8 cellular contexts compared by ENCODE assay signal in the genomic region with DNA sequence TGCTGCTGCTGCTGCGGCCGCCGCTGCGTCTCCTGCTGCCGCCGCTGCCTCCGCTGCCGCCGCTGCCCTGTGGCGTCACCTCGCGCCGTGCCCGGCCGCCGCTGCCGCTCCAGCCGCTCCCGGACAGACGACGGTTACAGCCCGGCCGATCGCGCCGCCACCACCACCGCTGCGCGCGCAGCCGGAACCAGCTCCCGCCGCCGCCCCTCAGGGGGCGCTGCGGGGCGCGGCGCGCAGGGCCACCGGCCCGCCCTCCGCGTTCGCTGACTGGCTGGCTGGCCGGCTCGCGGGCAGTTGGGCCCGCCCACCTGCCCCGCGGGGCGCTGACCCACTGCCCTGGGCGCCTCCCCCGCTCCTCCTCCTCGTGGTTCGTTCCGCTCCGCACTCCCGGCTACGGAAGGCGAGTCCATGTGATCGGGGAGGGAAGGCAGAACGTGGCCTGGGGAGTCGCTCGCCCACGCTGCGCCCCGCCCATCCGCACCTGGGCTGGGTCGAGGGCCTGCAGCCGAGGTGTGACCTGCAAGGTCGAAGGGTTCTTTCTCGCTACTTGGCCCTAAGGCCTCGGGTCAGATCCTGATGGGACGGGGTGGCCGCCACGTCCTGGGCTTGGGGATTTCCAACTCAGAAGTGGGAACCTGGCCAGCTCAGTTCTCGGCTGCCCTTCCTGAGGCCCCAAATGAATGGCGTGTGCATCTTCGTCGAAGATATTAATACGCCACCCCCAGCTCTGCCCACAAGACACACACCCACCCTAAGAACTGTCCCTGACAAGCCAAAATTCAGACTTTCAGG. TPM values are rescaled to one million over a fixed set of nuclear protein-coding genes. Genes with fewer than 3 reads are reported as not detected.
DNase-seq lines count a peak whose midpoint lies in the region; TF ChIP-seq lines count a peak whose summit lies in the region.

A gene (minus strand): TSS at position 185 of the 792 bp plus-strand sequence. CDS start 19,303 bp downstream, outside the sequence.

- H3K27me3 ChIP-seq in endodermal cell (ENCODE audit: control insufficient read depth, insufficient read depth, low read length, poor library complexity, severe bottlenecking) = no peaks in the 10 kb centered on the region

- DNase-seq in Calu3 = peak; percentile 97
- peak; percentile 98 for DNase-seq in GM20000 (ENCODE audit: low spot score)
- DNase-seq in HT1080 (ENCODE audit: low read depth) = peak; percentile 90
- peak; percentile 94 for DNase-seq in NOMO-1 treated with DMSO at 0.1 percent for 48 hours (lab: John Stamatoyannopoulos, UW; ENCODE audit: unreplicated experiment)
- DNase-seq in activated CD8-positive, alpha-beta memory T cell treated with anti-CD3 and anti-CD28 coated beads, Interleukin-2, amount 50 U/mL, for 24 hours (ENCODE audit: extremely low read depth) = peak; percentile 63
- peak; percentile 99 for DNase-seq in endodermal cell
- DNase-seq in mesenteric fat pad (ENCODE audit: low spot score) = peak; percentile 98
- DNase-seq in stimulated activated CD8-positive, alpha-beta memory T cell treated with anti-CD3 and anti-CD28 coated beads, Interleukin-15, amount 100 ng/mL, for 24 hours (ENCODE audit: low read depth) = peak; percentile 81

- intact Hi-C loops in Calu3 (cut with micrococcal nuclease; ENCODE audit: unreplicated experiment) = loop anchor here (2.0 to 10.0 kb wide), 2 partner anchors 14 to 364 kb away; a partner anchor contains a TSS

- peaks cover 63% of the 10 kb centered on the region for H3K36me3 Mint-ChIP-seq in Calu3 (ENCODE audit: insufficient read depth, unreplicated experiment)
- H3K36me3 Mint-ChIP-seq in endodermal cell (ENCODE audit: low read depth) = no peaks in the 10 kb centered on the region

- peaks cover 33% of the 10 kb centered on the region for H3K4me1 Mint-ChIP-seq in Calu3 (ENCODE audit: low read depth, unreplicated experiment)
- peaks cover 37% of the 10 kb centered on the region for H3K4me1 Mint-ChIP-seq in endodermal cell

- peak within 1 kb of the TSS; percentile 74 for H3K27ac ChIP-seq in endodermal cell (ENCODE audit: low read depth, low read length)

- H3K27ac Mint-ChIP-seq in Calu3 (ENCODE audit: unreplicated experiment) (peak within 1 kb of the TSS; percentile 99), endodermal cell (peak within 1 kb of the TSS; percentile 76)

- H3K9me3 Mint-ChIP-seq in Calu3 (ENCODE audit: low read depth, unreplicated experiment) (no peaks in the 10 kb centered on the region), endodermal cell (no peaks in the 10 kb centered on the region)

- H3K9ac ChIP-seq in endodermal cell (ENCODE audit: extremely low read depth, low read length, poor library complexity, severe bottlenecking) = peak within 1 kb of the TSS; percentile 76

- no peaks in the 10 kb centered on the region for H3K9me3 ChIP-seq in endodermal cell (ENCODE audit: control insufficient read depth, low read length)

- peak within 1 kb of the TSS; percentile 97 for H3K4me3 ChIP-seq in endodermal cell (ENCODE audit: low read length)

- peaks cover 14% of the 10 kb centered on the region for H3K4me1 ChIP-seq in endodermal cell (ENCODE audit: control insufficient read depth, insufficient read depth, low read length)

- 9 to 18% methylated on average over 35 to 82 of the region's 82 CpGs for WGBS in endodermal cell (ENCODE audit: insufficient coverage in 1 of 2, insufficient read length in 1 of 2), 2 experiments

- peak; percentile 56 for TF ChIP-seq CTCF in Calu3 (IDR thresholded peaks at IDR 0.05; ENCODE audit: unreplicated experiment)
- peak; percentile 70 for TF ChIP-seq CTCF in GM20000 (IDR thresholded peaks at IDR 0.05; ENCODE audit: extremely low read depth, missing control alignments)
- TF ChIP-seq CTCF in endodermal cell (conservative IDR thresholded peaks at IDR 0.05) = peak; percentile 70

- no peaks in the 10 kb centered on the region for H3K27me3 Mint-ChIP-seq in Calu3 (ENCODE audit: unreplicated experiment)
- no peaks in the 10 kb centered on the region for H3K27me3 Mint-ChIP-seq in endodermal cell (ENCODE audit: insufficient read depth)

- CTCF ChIA-PET in Calu3 (lab: Charles Lee) = interaction anchor here (0.6 to 3.2 kb wide), 6 partner anchors 10 to 330 kb away, joined by 3 to 50 read pairs (median 6); no protein-coding TSS in a partner anchor

- BruUV-seq in Calu3 (replicated peaks; lab: Mats Ljungman, UMichigan) = TSS peak; percentile 9

- no peaks in the 10 kb centered on the region for H3K36me3 ChIP-seq in endodermal cell (ENCODE audit: control insufficient read depth, insufficient read depth, low read length)

- H3K4me3 Mint-ChIP-seq in Calu3 (ENCODE audit: low read depth, unreplicated experiment) (peak within 1 kb of the TSS; percentile 96), endodermal cell (peak within 1 kb of the TSS; percentile 89)

RNA-seq across cellular contexts. Expression of the gene that starts here (rescaled TPM):
- total RNA-seq in Calu3 (2022) (337 and 366 TPM in 2 replicates), endodermal cell (100 to 1,000 TPM; 211 TPM), mesenteric fat pad (472 TPM)
- total RNA-seq in HT1080 (2014; rRNA removed; shearing (Covaris generic)) = 404 and 496 TPM in 2 replicates
- 233 and 292 TPM in 2 replicates for polyA plus RNA-seq in HT1080 (2015; cell fraction: cytosol; rRNA removed)
- polyA plus RNA-seq in HT1080 (2015; cell fraction: nucleus; rRNA removed) = 140 and 175 TPM in 2 replicates
- 159 TPM for polyA plus RNA-seq in endodermal cell (2013, experiment 1 of 2)
- polyA plus RNA-seq in endodermal cell (2013, experiment 2 of 2) = 160 TPM

Comparison
In these comparisons a context has a peak if more than half of its experiments do, and no peak if none do; other contexts are left out.
1. Peak in every context shown above with its lines: DNase-seq, H3K4me3 ChIP-seq and H3K27ac ChIP-seq.